Comparison of ENCODE assay signal across 1 cellular context in genomic region chr19:46635920-46636761, GRCh38.
TF ChIP-seq lines count a peak whose summit lies in the region.

TSS of gene GNG8 (minus strand) at chr19:46636202. CDS start at chr19:46634682, 1,520 bp downstream.

TF ChIP-seq in K562, 482 proteins besides CTCF, POLR2A, EP300 and RAD21 (continued from another document):
- 0 out of 2 replicates have a peak, but pooled peaks have one; percentile 12 for TF ChIP-seq ZNF384 (IDR thresholded peaks at IDR 0.05; ENCODE audit: low read depth, low read length)
- TF ChIP-seq ZNF263 (CRISPR knock-in tag; IDR thresholded peaks at IDR 0.05; ENCODE audit: borderline replicate concordance) = peak; percentile 15; the same call in 1 of the 2 replicates
- no peak for TF ChIP-seq ID3 (CRISPR knock-in tag; IDR thresholded peaks at IDR 0.05)
- TF ChIP-seq ID3 (tag; IDR thresholded peaks at IDR 0.05) = peak; percentile 34; the same call in 1 of the 2 replicates
- TF ChIP-seq PKNOX1 (IDR thresholded peaks at IDR 0.05) = peak; percentile 16; the same call in 1 of the 2 replicates
- TF ChIP-seq ATF6 (CRISPR knock-in tag; IDR thresholded peaks at IDR 0.05) = no peak
- TF ChIP-seq IRF1 (CRISPR knock-in tag; IDR thresholded peaks at IDR 0.05; ENCODE audit: borderline replicate concordance) = no peak
- TF ChIP-seq POLR2AphosphoS2 (IDR thresholded peaks at IDR 0.05; ENCODE audit: low read length) = no peak
- TF ChIP-seq OTX1 (CRISPR knock-in tag; IDR thresholded peaks at IDR 0.05) = 0 out of 2 replicates have a peak, but pooled peaks have one; percentile 30
- peak; percentile 54 for TF ChIP-seq BCOR (IDR thresholded peaks at IDR 0.05)
- 0 out of 2 replicates have a peak, but pooled peaks have one; percentile 35 for TF ChIP-seq EHMT2 (IDR thresholded peaks at IDR 0.05)
- TF ChIP-seq, protein P1, sequence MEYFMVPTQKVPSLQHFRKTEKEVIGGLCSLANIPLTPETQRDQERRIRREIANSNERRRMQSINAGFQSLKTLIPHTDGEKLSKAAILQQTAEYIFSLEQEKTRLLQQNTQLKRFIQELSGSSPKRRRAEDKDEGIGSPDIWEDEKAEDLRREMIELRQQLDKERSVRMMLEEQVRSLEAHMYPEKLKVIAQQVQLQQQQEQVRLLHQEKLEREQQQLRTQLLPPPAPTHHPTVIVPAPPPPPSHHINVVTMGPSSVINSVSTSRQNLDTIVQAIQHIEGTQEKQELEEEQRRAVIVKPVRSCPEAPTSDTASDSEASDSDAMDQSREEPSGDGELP (CRISPR knock-in tag; IDR thresholded peaks at IDR 0.05; ENCODE audit: borderline replicate concordance) = no peak
- TF ChIP-seq ZNF217 (CRISPR knock-in tag; IDR thresholded peaks at IDR 0.05) = no peak
- peak; percentile 36; the same call in 1 of the 2 replicates for TF ChIP-seq ZBTB7A (IDR thresholded peaks at IDR 0.05; ENCODE audit: borderline replicate concordance, control insufficient read depth, low read depth, low read length)
- no peak for TF ChIP-seq C11orf30 (IDR thresholded peaks at IDR 0.05; ENCODE audit: low read depth)
- TF ChIP-seq ARID1B (IDR thresholded peaks at IDR 0.05) = 0 out of 2 replicates have a peak, but pooled peaks have one; percentile 10
- no peak for TF ChIP-seq HCFC1 (IDR thresholded peaks at IDR 0.05; ENCODE audit: low read depth, low read length)
- TF ChIP-seq, protein P2, sequence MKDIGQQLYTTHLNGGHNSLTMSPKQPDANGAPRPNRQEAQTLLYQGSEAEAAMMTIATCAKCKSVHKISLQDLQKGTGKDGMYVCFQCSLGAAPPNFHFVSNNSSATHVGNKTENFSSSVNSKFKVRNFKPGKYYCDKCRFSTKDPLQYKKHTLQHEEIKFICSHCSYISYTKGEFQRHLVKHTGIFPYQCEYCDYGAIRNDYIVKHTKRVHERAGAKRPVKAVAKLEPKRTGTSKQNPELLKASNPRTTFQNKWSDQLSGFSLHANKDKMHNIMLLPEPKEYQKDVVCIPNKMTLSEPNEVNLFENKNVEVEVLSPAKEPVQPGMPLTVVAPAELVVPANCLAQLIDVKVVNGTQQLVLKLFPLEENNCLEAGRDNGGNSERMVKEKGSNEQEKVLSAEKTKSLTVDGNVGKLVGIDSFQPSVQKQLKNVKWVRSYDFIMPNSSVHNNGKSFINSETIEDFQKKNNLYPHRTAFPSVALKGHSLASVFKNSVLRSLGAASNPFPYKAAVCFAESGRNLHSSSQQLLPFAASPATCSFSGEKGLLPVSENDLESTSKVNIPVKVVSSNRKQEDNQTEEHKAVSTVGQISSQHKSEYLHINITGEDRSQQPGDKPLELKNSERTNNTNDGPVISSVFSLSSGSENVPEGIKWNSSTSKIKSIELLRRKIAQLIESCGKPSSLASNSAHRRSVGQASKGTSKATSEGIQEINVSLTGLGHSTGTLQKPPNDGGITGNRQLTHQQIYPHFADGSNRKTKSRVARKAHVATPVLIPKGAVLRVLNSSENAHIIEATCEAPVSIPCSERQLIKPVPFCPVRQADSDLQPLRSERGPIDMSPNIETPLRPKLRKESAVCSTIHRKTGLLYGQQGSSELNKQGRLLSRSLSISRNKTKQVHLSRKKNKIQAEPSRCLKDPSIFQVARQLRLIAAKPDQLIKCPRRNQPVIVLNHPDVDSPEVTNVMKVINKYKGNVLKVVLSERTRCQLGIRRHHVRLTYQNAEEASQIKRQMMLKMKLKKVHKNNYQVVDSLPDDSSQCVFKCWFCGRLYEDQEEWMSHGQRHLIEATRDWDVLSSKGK (CRISPR knock-in tag; IDR thresholded peaks at IDR 0.05) = no peak
- 0 out of 2 replicates have a peak, but pooled peaks have one; percentile 21 for TF ChIP-seq ZKSCAN1 (IDR thresholded peaks at IDR 0.05; ENCODE audit: low read depth, low read length)
- 0 out of 4 replicates have a peak, but pooled peaks of 1 of the 2 experiments have one; percentile 21 for TF ChIP-seq HDAC1 (IDR thresholded peaks at IDR 0.05)
- TF ChIP-seq ZBTB5 (IDR thresholded peaks at IDR 0.05) = no peak
- no peak for TF ChIP-seq AFF4 (CRISPR knock-in tag; IDR thresholded peaks at IDR 0.05)
- TF ChIP-seq, protein P3, sequence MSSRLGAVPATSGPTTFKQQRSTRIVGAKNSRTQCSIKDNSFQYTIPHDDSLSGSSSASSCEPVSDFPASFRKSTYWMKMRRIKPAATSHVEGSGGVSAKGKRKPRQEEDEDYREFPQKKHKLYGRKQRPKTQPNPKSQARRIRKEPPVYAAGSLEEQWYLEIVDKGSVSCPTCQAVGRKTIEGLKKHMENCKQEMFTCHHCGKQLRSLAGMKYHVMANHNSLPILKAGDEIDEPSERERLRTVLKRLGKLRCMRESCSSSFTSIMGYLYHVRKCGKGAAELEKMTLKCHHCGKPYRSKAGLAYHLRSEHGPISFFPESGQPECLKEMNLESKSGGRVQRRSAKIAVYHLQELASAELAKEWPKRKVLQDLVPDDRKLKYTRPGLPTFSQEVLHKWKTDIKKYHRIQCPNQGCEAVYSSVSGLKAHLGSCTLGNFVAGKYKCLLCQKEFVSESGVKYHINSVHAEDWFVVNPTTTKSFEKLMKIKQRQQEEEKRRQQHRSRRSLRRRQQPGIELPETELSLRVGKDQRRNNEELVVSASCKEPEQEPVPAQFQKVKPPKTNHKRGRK (tag; IDR thresholded peaks at IDR 0.05) = 0 out of 2 replicates have a peak, but pooled peaks have one; percentile 18
- peak; percentile 98 for TF ChIP-seq ZNF24 (IDR thresholded peaks at IDR 0.05)
